ENCODE assay signal across 8 cellular contexts in the genomic region with DNA sequence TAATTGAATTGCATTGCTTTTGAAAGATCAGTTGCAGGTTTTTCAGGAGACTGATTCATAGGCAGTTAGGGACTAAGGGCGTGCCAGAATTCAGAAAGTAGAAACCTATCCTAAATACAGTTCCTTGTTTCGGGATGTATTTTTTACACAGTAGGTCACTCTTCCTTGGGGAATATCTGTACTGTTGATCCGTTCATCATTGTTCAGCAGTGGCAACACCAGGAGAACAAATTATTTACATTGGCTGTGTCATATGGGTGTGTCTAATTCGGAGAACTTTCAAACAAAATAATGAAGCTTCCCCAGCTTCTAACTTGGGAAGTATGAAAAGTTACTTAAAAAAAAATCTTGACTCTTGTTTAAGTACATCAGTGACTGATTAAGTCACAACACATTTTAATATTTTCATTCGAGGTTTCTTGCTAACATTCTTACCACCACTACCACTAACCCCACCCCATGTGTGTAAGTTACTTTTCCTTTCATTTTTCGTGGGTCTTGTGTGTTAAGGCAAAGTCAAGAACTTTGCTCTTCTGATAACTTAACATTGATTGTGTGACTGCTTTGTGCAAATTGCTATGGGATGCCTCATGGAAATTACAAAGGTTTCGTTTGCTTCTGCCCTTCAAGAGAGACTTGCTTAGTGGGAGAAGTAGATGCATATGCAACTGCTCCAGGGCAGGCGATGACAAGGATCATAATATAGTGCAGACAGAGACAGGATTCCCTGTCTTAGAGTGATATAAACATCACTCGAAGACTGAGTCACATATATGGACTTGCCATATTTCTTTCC. TPM values are rescaled to one million over a fixed set of nuclear protein-coding genes. Genes with fewer than 3 reads are reported as not detected.
DNase-seq lines count a peak whose midpoint lies in the region; ATAC-seq and TF ChIP-seq lines count a peak whose summit lies in the region.

No MANE protein-coding gene starts in this region.

- H3K4me1 ChIP-seq in RWPE2 (ENCODE audit: insufficient read depth, poor library complexity, severe bottlenecking) = peaks cover 40% of the 10 kb centered on the region
- H3K4me1 ChIP-seq in esophagus (ENCODE audit: control insufficient read depth in 2 of 2, insufficient read depth in 2 of 2, low read length in 1 of 2) = no peaks in the 10 kb centered on the region
- peaks cover 2% of the 10 kb centered on the region for H3K4me1 ChIP-seq in ovary (ENCODE audit: insufficient read depth)

- POLR2A ChIA-PET in activated CD4-positive, alpha-beta T cell treated with anti-CD3 and anti-CD28 coated beads, Interleukin-2, amount 10 ng/mL, durations not matched to agents 7 days and 5 days (lab: Charles Lee) = no interaction called here

- H3K4me3 Mint-ChIP-seq in activated CD4-positive, alpha-beta T cell treated with anti-CD3 and anti-CD28 coated beads, Interleukin-2, amount 10 ng/mL, durations not matched to agents 7 days and 5 days = peak overlapping the region; percentile 86

- ATAC-seq in HG02678 (IDR thresholded peaks at IDR 0.05; ENCODE audit: unreplicated experiment) (peak; percentile 62), RWPE2 (ENCODE audit: low read depth) (peak; percentile 81), GM21360 (IDR thresholded peaks at IDR 0.05; ENCODE audit: unreplicated experiment) (no peak)

- no peaks in the 10 kb centered on the region for H3K9me3 Mint-ChIP-seq in activated CD4-positive, alpha-beta T cell treated with anti-CD3 and anti-CD28 coated beads, Interleukin-2, amount 10 ng/mL, durations not matched to agents 7 days and 5 days

- H3K4me3 ChIP-seq in RWPE2 (ENCODE audit: severe bottlenecking) (peak overlapping the region; percentile 32), esophagus (ENCODE audit: low read depth in 1 of 2, low read length in 2 of 2) (peak overlapping the region; percentile 34 to 55), ovary (peak overlapping the region; percentile 4)

- TF ChIP-seq CTCF in RWPE2 (IDR thresholded peaks at IDR 0.05; ENCODE audit: poor library complexity, severe bottlenecking) (no peak), ovary (IDR thresholded peaks at IDR 0.05) (no peak)

- H3K27me3 ChIP-seq in RWPE2 (ENCODE audit: insufficient read depth, poor library complexity, severe bottlenecking) = no peaks in the 10 kb centered on the region
- no peaks in the 10 kb centered on the region for H3K27me3 ChIP-seq in esophagus (ENCODE audit: control insufficient read depth in 1 of 2, insufficient read depth in 2 of 2, low read length in 2 of 2)
- no peaks in the 10 kb centered on the region for H3K27me3 ChIP-seq in ovary

- H3K27ac ChIP-seq in RWPE2 (ENCODE audit: poor library complexity, severe bottlenecking) (peak overlapping the region; percentile 53), esophagus (ENCODE audit: low read depth in 2 of 2, low read length in 1 of 2) (peak overlapping the region; percentile 73 to 74), ovary (peak overlapping the region in 1 of 2 donors; percentile 26)

- TF ChIP-seq POLR2A in ovary (IDR thresholded peaks at IDR 0.05) = no peak

- WGBS in esophagus, 2 donors = 8 to 10% methylated on average over 9 of the region's 9 CpGs
- 18 to 22% (median 19%) methylated on average over 9 of the region's 9 CpGs for WGBS in ovary, 3 donors

- CTCF ChIA-PET in activated CD4-positive, alpha-beta T cell treated with anti-CD3 and anti-CD28 coated beads, Interleukin-2, amount 10 ng/mL, durations not matched to agents 7 days and 5 days (lab: Charles Lee) = no interaction called here

- H3K9me3 ChIP-seq in RWPE2 (ENCODE audit: severe bottlenecking) = no peaks in the 10 kb centered on the region
- H3K9me3 ChIP-seq in esophagus (ENCODE audit: control insufficient read depth in 2 of 2, insufficient read depth in 1 of 2, low read depth in 1 of 2, low read length in 1 of 2) = no peaks in the 10 kb centered on the region
- no peaks in the 10 kb centered on the region for H3K9me3 ChIP-seq in ovary

- H3K4me1 Mint-ChIP-seq in activated CD4-positive, alpha-beta T cell treated with anti-CD3 and anti-CD28 coated beads, Interleukin-2, amount 10 ng/mL, durations not matched to agents 7 days and 5 days = peaks cover 43% of the 10 kb centered on the region

- no peaks in the 10 kb centered on the region for H3K36me3 Mint-ChIP-seq in activated CD4-positive, alpha-beta T cell treated with anti-CD3 and anti-CD28 coated beads, Interleukin-2, amount 10 ng/mL, durations not matched to agents 7 days and 5 days (ENCODE audit: low read depth)

- peak overlapping the region; percentile 96 for H3K27ac Mint-ChIP-seq in activated CD4-positive, alpha-beta T cell treated with anti-CD3 and anti-CD28 coated beads, Interleukin-2, amount 10 ng/mL, durations not matched to agents 7 days and 5 days

- no peak for TF ChIP-seq EP300 in ovary (IDR thresholded peaks at IDR 0.05)

- H3K36me3 ChIP-seq in RWPE2 (ENCODE audit: low read depth) = no peaks in the 10 kb centered on the region
- H3K36me3 ChIP-seq in esophagus (ENCODE audit: control insufficient read depth in 2 of 2, insufficient read depth in 2 of 2, low read length in 1 of 2) = no peaks in the 10 kb centered on the region
- no peaks in the 10 kb centered on the region for H3K36me3 ChIP-seq in ovary

- no peaks in the 10 kb centered on the region for H3K27me3 Mint-ChIP-seq in activated CD4-positive, alpha-beta T cell treated with anti-CD3 and anti-CD28 coated beads, Interleukin-2, amount 10 ng/mL, durations not matched to agents 7 days and 5 days

- intact Hi-C loops in ovary (cut with DNase I) = no loop called here

- DNase-seq in activated CD4-positive, alpha-beta T cell treated with anti-CD3 and anti-CD28 coated beads, Interleukin-2, amount 10 ng/mL, durations not matched to agents 7 days and 5 days = peak; percentile 55
- no peak for DNase-seq in activated CD4-positive, alpha-beta T cell treated with anti-CD3 and anti-CD28 coated beads for 48 hours
- DNase-seq in RWPE2 (ENCODE audit: low spot score) = no peak
- DNase-seq in ovary = no peak
- DNase-seq in NK-92 treated with Interleukin-12 subunit alpha and Interleukin-12 subunit beta, amount 100 ng/mL, for 24 hours (lab: John Stamatoyannopoulos, UW) = no peak

RNA-seq across cellular contexts. Expression of gene RPA3, which starts 43.8 kb away (rescaled TPM):
- total RNA-seq in activated CD4-positive, alpha-beta T cell treated with anti-CD3 and anti-CD28 coated beads, Interleukin-2, amount 10 ng/mL, durations not matched to agents 7 days and 5 days = 10 to 100 TPM; 93.2 to 93.4 TPM
- 10 to 100 TPM; 16.4 to 28.1 TPM for polyA plus RNA-seq in esophagus
- total RNA-seq in ovary = 10 to 100 TPM in 6 of 7 donors, 1 to 10 TPM in 1; 8.6 to 28.6 (median 17.8) TPM
- 10 to 100 TPM; 16.8 to 22.2 TPM for polyA plus RNA-seq in ovary
